ENCODE assay signal across 9 cellular contexts in the genomic region with DNA sequence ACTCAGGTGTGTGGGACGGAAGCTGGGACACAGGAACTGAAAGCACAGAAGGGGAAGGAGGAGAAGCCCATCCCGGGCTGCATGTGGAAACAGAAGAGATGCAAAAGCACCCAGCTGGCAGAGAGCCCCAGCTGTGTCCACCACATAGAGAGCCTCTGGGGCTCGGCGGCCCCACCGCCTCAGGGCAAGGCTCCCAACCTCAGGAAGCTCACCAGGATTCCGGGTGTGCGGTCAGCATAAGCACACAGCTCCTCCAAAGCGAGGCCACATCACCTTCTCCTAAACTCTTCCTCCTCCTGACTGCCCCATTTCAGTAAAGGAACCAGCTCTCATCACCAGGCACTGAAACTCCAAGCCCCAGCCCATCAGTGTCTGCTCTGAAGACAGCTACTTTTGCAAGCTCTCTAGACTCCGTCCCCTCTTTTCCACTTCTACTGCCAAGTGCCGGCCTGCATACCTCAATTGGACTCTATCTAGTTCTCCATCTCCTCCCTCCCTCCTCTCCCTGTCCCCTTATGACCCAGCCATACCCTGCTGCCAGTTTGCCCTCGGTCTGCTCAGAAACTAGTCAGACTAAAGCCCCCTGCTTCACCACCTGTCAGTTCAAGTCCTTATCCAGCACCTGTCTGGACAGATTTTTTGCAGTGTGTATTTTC. TPM values are rescaled to one million over a fixed set of nuclear protein-coding genes. Genes with fewer than 3 reads are reported as not detected.
DNase-seq lines count a peak whose midpoint lies in the region; ATAC-seq and TF ChIP-seq lines count a peak whose summit lies in the region.
"Had no signal": no experiment of that assay in that cellular context is flagged by ENCODE, and none has a peak within 500 bp of the region (broad histone marks: within the 10 kb centered on the region; RNA-seq: fewer than 3 reads in every experiment).

No MANE protein-coding gene starts in this region.

- H3K4me1 ChIP-seq in BLaER1, result peaks cover 97% of the 10 kb centered on the region
- peaks cover 50% of the 10 kb centered on the region for H3K4me1 ChIP-seq in GM23248 (ENCODE audit: insufficient read depth)
- peaks cover 42 to 52% of the 10 kb centered on the region in 2 donors for H3K4me1 ChIP-seq in lung (ENCODE audit: control insufficient read depth in 2 of 2, insufficient read depth in 2 of 2, low read length in 2 of 2)

- H3K4me3 Mint-ChIP-seq in WTC11, result no peak overlapping the region

- peaks cover 76% of the 10 kb centered on the region for H3K4me1 Mint-ChIP-seq in WTC11

- ATAC-seq in WTC11, result no peak
- ATAC-seq in lung (ENCODE audit: insufficient read depth, low FRiP score), result no peak
- ATAC-seq in GM21737 (IDR thresholded peaks at IDR 0.05; ENCODE audit: unreplicated experiment), result no peak
- no peak for ATAC-seq in GM21447 (IDR thresholded peaks at IDR 0.05; ENCODE audit: unreplicated experiment)

- H3K27me3 Mint-ChIP-seq in WTC11 (ENCODE audit: low read depth), result no peaks in the 10 kb centered on the region

- H3K27me3 ChIP-seq in BLaER1 (no peaks in the 10 kb centered on the region), GM23248 (replicated peaks; ENCODE audit: insufficient read depth) (no peaks in the 10 kb centered on the region), lung (ENCODE audit: control insufficient read depth, insufficient read depth) (no peaks in the 10 kb centered on the region)

- peaks cover 88% of the 10 kb centered on the region for H3K79me2 ChIP-seq in GM23248 (ENCODE audit: insufficient read depth)

- H3K4me2 ChIP-seq in BLaER1 (peak overlapping the region; percentile 99), GM23248 (ENCODE audit: unreplicated experiment) (peak overlapping the region; percentile 33)

- H3K27ac Mint-ChIP-seq in WTC11, result peak overlapping the region; percentile 86

- peak overlapping the region; percentile 41 for H3K4me3 ChIP-seq in BLaER1
- no peak overlapping the region for H3K4me3 ChIP-seq in GM23248
- no peak overlapping the region for H3K4me3 ChIP-seq in lung

- H3K9me3 ChIP-seq in BLaER1, result no peaks in the 10 kb centered on the region
- H3K9me3 ChIP-seq in GM23248 (ENCODE audit: low read depth), result no peaks in the 10 kb centered on the region
- no peaks in the 10 kb centered on the region for H3K9me3 ChIP-seq in lung (ENCODE audit: control insufficient read depth in 2 of 2, insufficient read depth in 1 of 2, low read length in 1 of 2)

- 50 to 55% methylated on average over 11 of the region's 11 CpGs for WGBS in GM23248 (ENCODE audit: low coverage in 1 of 2, low lambda C conversion rate in 2 of 2, missing lambda C conversion rate in 2 of 2), 2 experiments
- 33 to 38% methylated on average over 11 of the region's 11 CpGs for WGBS in lung, 2 donors

- H3K9me2 ChIP-seq in GM23248 (ENCODE audit: insufficient read depth), result no peaks in the 10 kb centered on the region

- no peak for TF ChIP-seq CTCF in WTC11 (IDR thresholded peaks at IDR 0.05)
- TF ChIP-seq CTCF in lung (IDR thresholded peaks at IDR 0.05; ENCODE audit: control extremely low read depth, extremely low read depth), result no peak

- H3K27ac ChIP-seq in BLaER1 (peak overlapping the region; percentile 78), GM23248 (peak overlapping the region; percentile 51), lung (ENCODE audit: low read depth in 1 of 2, low read length in 1 of 2) (peak overlapping the region; percentile 10 to 83)

- H2AFZ ChIP-seq in GM23248, result no peak overlapping the region

- in situ Hi-C loops in GM23248 (cut with MboI), result no loop called here

- peaks cover 9% of the 10 kb centered on the region; the same call in 1 of the 2 replicates for H3K36me3 Mint-ChIP-seq in WTC11

- CTCF ChIA-PET in WTC11 (lab: Charles Lee), result interaction anchor here (0.6 to 2.8 kb wide), 3 partner anchors 24 to 52 kb away, joined by 3 to 10 read pairs (median 5); no protein-coding TSS in a partner anchor

- H3K36me3 ChIP-seq in BLaER1 (peaks cover 10% of the 10 kb centered on the region; the same call in 1 of the 2 replicates), GM23248 (ENCODE audit: low read depth) (no peaks in the 10 kb centered on the region), lung (ENCODE audit: control insufficient read depth in 2 of 2, insufficient read depth in 2 of 2, low read length in 2 of 2) (peaks cover 0 to 3% of the 10 kb centered on the region in 2 donors)

- no peaks in the 10 kb centered on the region for H3K9me3 Mint-ChIP-seq in WTC11

- peak; percentile 32 for DNase-seq in GM23248
- no peak for DNase-seq in WTC11 (ENCODE audit: low spot score)
- no peak for DNase-seq in lung (ENCODE audit: low spot score)
- no peak for DNase-seq in stimulated activated CD4-positive, alpha-beta T cell treated with anti-CD3 and anti-CD28 coated beads, Interleukin-1b, Interleukin-23, amount 100 ng/mL, for 48 hours
- DNase-seq in activated naive CD4-positive, alpha-beta T cell treated with anti-CD3 and anti-CD28 coated beads, Interleukin-2, amount 50 U/mL, for 16 hours, result no peak
- DNase-seq: T1000 had no signal

- H4K20me1 ChIP-seq in BLaER1, result peaks cover 52% of the 10 kb centered on the region; the same call in 1 of the 2 replicates
- H4K20me1 ChIP-seq in GM23248 (ENCODE audit: insufficient read depth), result no peaks in the 10 kb centered on the region; the same call in 1 of the 2 replicates

- POLR2A ChIA-PET in WTC11 (lab: Charles Lee), result interaction anchor here (0.5 to 1.5 kb wide), 3 partner anchors 11 to 76 kb away, joined by 3 to 4 read pairs (median 3); no protein-coding TSS in a partner anchor

- H3F3A ChIP-seq in GM23248 (ENCODE audit: insufficient read depth), result peaks cover 43% of the 10 kb centered on the region

- H3K9ac ChIP-seq in BLaER1, result peak overlapping the region; percentile 68
- peak overlapping the region; percentile 21; the same call in 1 of the 2 replicates for H3K9ac ChIP-seq in GM23248

TF ChIP-seq in WTC11, 78 proteins besides CTCF, POLR2A, EP300 and RAD21:
- TF ChIP-seq E2F1 (CRISPR knock-in tag; IDR thresholded peaks at IDR 0.05), result no peak

RNA-seq across cellular contexts. Expression of gene ST3GAL2, which starts 6.0 kb away (rescaled TPM):
- total RNA-seq in GM23248 (2014; rRNA removed; shearing (Covaris generic)), result 28.8 and 32.5 TPM in 2 replicates
- 10.8 and 13.3 TPM in 2 replicates for polyA plus RNA-seq in GM23248 (2016; fragmentation: Nextera tagmentation; extraction: Ambion mirVana)
- 46.0 to 49.4 TPM (median 46.2 TPM) in 3 replicates for total RNA-seq in WTC11 (2021)
- total RNA-seq in lung, result 10 to 100 TPM; 33.4 to 37.0 TPM
- 10 to 100 TPM in 1 of 2 donors, 1 to 10 TPM in 1; 8.4 to 27.5 TPM for polyA plus RNA-seq in lung

RNA-seq across cellular contexts. Expression of gene FCSK, which starts 21.5 kb away (rescaled TPM):
- total RNA-seq in GM23248 (2014; rRNA removed; shearing (Covaris generic)), result 6.1 and 6.8 TPM in 2 replicates
- 2.2 and 2.6 TPM in 2 replicates for polyA plus RNA-seq in GM23248 (2016; fragmentation: Nextera tagmentation; extraction: Ambion mirVana)
- 7.0 to 10.6 TPM (median 8.6 TPM) in 3 replicates for total RNA-seq in WTC11 (2021)
- 10 to 100 TPM; 13.7 to 24.1 TPM for total RNA-seq in lung
- 10 to 100 TPM; 12.0 to 14.7 TPM for polyA plus RNA-seq in lung
